ENCODE assay signal across 23 cellular contexts in genomic region chr7:128895320-128895719, GRCh38. TPM values are rescaled to one million over a fixed set of nuclear protein-coding genes. Genes with fewer than 3 reads are reported as not detected.
A peak's percentile ranks its signal among the peaks of the same experiment; 100 is the strongest.
DNase-seq lines count a peak whose midpoint lies in the region; ATAC-seq, FAIRE-seq and TF ChIP-seq lines count a peak whose summit lies in the region.
"Had no signal": no experiment of that assay in that cellular context is flagged by ENCODE, and none has a peak within 500 bp of the region (broad histone marks: within the 10 kb centered on the region; RNA-seq: fewer than 3 reads in every experiment).

No MANE protein-coding gene starts in this region.

- no peak for TF ChIP-seq EP300 in K562 (IDR thresholded peaks at IDR 0.05; ENCODE audit: low read length)

- intact Hi-C loops in left ventricle myocardium inferior (cut with micrococcal nuclease) (no loop called here), right cardiac atrium (cut with DNase I) (loop anchor here in 1 of 4 donors (10.0 kb wide), 1 partner anchor 199 kb away; no protein-coding TSS in a partner anchor), K562 (cut with micrococcal nuclease) (no loop called here), posterior vena cava (cut with DNase I) (no loop called here), mammary epithelial cell (cut with micrococcal nuclease) (no loop called here)

- H3K9ac ChIP-seq in K562 (ENCODE audit: insufficient read depth in 1 of 2, low read depth in 2 of 2, low read length in 2 of 2), result no peak overlapping the region
- no peak overlapping the region for H3K9ac ChIP-seq in mammary epithelial cell (ENCODE audit: insufficient read depth, low read length)
- H3K9ac ChIP-seq: GM23248 had no signal

- H3K27me3 ChIP-seq in left ventricle myocardium inferior (ENCODE audit: low read depth), result peaks cover 23% of the 10 kb centered on the region
- no peaks in the 10 kb centered on the region for H3K27me3 ChIP-seq in right cardiac atrium (ENCODE audit: control insufficient read depth, insufficient read depth)
- peaks cover 9 to 30% of the 10 kb centered on the region in 2 experiments; a peak in 4 of 5 replicates for H3K27me3 ChIP-seq in K562 (ENCODE audit: control insufficient read depth in 2 of 2, insufficient read depth in 2 of 2, low read length in 2 of 2)
- H3K27me3 ChIP-seq in mammary epithelial cell (ENCODE audit: insufficient read depth, low read length), result no peaks in the 10 kb centered on the region

- CTCF ChIA-PET in K562 (lab: Yijun Ruan, JAX; ENCODE audit: low intra/inter-chr PET ratio), result no interaction called here
- CTCF ChIA-PET in mammary epithelial cell (lab: Charles Lee; ENCODE audit: low non-redundant PET), result no interaction called here

- H3K36me3 ChIP-seq in left ventricle myocardium inferior (no peaks in the 10 kb centered on the region), K562 (ENCODE audit: control insufficient read depth, insufficient read depth, low read length) (no peaks in the 10 kb centered on the region), mammary epithelial cell (ENCODE audit: insufficient read depth, low read length) (no peaks in the 10 kb centered on the region)
- H3K36me3 ChIP-seq: BE2C had no signal

- peaks cover 11% of the 10 kb centered on the region for H3K9me3 ChIP-seq in left ventricle myocardium inferior (replicated peaks)
- H3K9me3 ChIP-seq in right cardiac atrium (ENCODE audit: control insufficient read depth, low read length), result no peaks in the 10 kb centered on the region
- H3K9me3 ChIP-seq in K562 (replicated peaks; ENCODE audit: control insufficient read depth, insufficient read depth, low read depth, low read length), result peaks cover 11% of the 10 kb centered on the region; the same call in 1 of the 2 replicates
- no peaks in the 10 kb centered on the region for H3K9me3 ChIP-seq in mammary epithelial cell (replicated peaks; ENCODE audit: insufficient read depth, low read length)
- H3K9me3 ChIP-seq: BE2C had no signal

- BruUV-seq in K562 (replicated peaks; lab: Mats Ljungman, UMichigan) (no TSS peak), mammary epithelial cell (replicated peaks; lab: Mats Ljungman, UMichigan) (no TSS peak)

- in situ Hi-C loops in K562 (cut with MboI), result no loop called here
- in situ Hi-C loops in mammary epithelial cell (cut with MboI; ENCODE audit: low sequenced_read_pairs in 2 of 2), result no loop called here

- H4K20me1 ChIP-seq in K562 (replicated peaks; ENCODE audit: control insufficient read depth, insufficient read depth, low read length) (no peaks in the 10 kb centered on the region; the same call in 1 of the 2 replicates), mammary epithelial cell (ENCODE audit: insufficient read depth, low read length) (no peaks in the 10 kb centered on the region)

- 75% methylated on average over 3 of the region's 3 CpGs for WGBS in right cardiac atrium
- 0% methylated on average over 3 of the region's 3 CpGs for WGBS in K562 (ENCODE audit: insufficient coverage, low coverage, missing lambda C conversion rate)
- WGBS in mammary epithelial cell (ENCODE audit: low coverage, missing lambda C conversion rate), result 94% methylated on average over 3 of the region's 3 CpGs

- peaks cover 8% of the 10 kb centered on the region for H3K4me1 ChIP-seq in left ventricle myocardium inferior
- H3K4me1 ChIP-seq in right cardiac atrium (ENCODE audit: control insufficient read depth, insufficient read depth, low read length), result no peaks in the 10 kb centered on the region
- peaks cover 0 to 33% of the 10 kb centered on the region in 2 experiments; a peak in 2 of 5 replicates for H3K4me1 ChIP-seq in K562 (replicated peaks in 1 of 2; ENCODE audit: control insufficient read depth in 2 of 2, insufficient read depth in 2 of 2, low read length in 2 of 2)
- H3K4me1 ChIP-seq in mammary epithelial cell (ENCODE audit: insufficient read depth, low read length), result peaks cover 50% of the 10 kb centered on the region
- H3K4me1 ChIP-seq: BE2C had no signal

- dilution Hi-C loops in mammary epithelial cell (cut with HindIII; ENCODE audit: low sequenced_read_pairs), result no loop called here

- no peak overlapping the region for H3K4me3 ChIP-seq in left ventricle myocardium inferior
- H3K4me3 ChIP-seq in right cardiac atrium (ENCODE audit: low read length), result no peak overlapping the region
- no peak overlapping the region for H3K4me3 ChIP-seq in K562
- H3K4me3 ChIP-seq in mammary epithelial cell (replicated peaks in 1 of 3; ENCODE audit: insufficient read depth in 1 of 3, low read depth in 2 of 3, low read length in 3 of 3), result no peak overlapping the region
- H3K4me3 ChIP-seq: GM12878, GM23248 had no signal

- no peak for TF ChIP-seq POLR2A in K562 (conservative IDR thresholded peaks at IDR 0.05)

- TF ChIP-seq RAD21 in K562 (CRISPR knock-in tag; conservative IDR thresholded peaks at IDR 0.05 in 1 of 2, IDR thresholded peaks at IDR 0.05 in 1 of 2), result no peak

- no peak overlapping the region for H3K27ac ChIP-seq in left ventricle myocardium inferior (replicated peaks)
- no peak overlapping the region for H3K27ac ChIP-seq in right cardiac atrium (ENCODE audit: low read length)
- H3K27ac ChIP-seq in K562 (ENCODE audit: extremely low read depth, low read depth, low read length), result no peak overlapping the region
- no peak overlapping the region for H3K27ac ChIP-seq in mammary epithelial cell (ENCODE audit: insufficient read depth, low read depth, low read length)
- H3K27ac ChIP-seq: GM23248 had no signal

- FAIRE-seq in K562 (lab: Jason Lieb, UNC), result no peak
- FAIRE-seq: A204.1, GM12878, GM19239 had no signal

- TF ChIP-seq CTCF in left ventricle myocardium inferior (IDR thresholded peaks at IDR 0.05; ENCODE audit: borderline replicate concordance), result no peak
- TF ChIP-seq CTCF in K562 (IDR thresholded peaks at IDR 0.05 in 2 of 3, conservative IDR thresholded peaks at IDR 0.05 in 1 of 3; ENCODE audit: insufficient read depth in 2 of 3, low read depth in 1 of 3, low read length in 3 of 3), result no peak
- TF ChIP-seq CTCF in mammary epithelial cell (conservative IDR thresholded peaks at IDR 0.05 in 1 of 2, IDR thresholded peaks at IDR 0.05 in 1 of 2; ENCODE audit: extremely low read depth in 1 of 2, insufficient read depth in 1 of 2, low read depth in 1 of 2, low read length in 2 of 2), result no peak

- H3K9me1 ChIP-seq in K562 (ENCODE audit: control insufficient read depth, insufficient read depth, low read length), result no peaks in the 10 kb centered on the region

- no peak for ATAC-seq in right cardiac atrium
- ATAC-seq in K562, result no peak
- ATAC-seq: GM12878 had no signal

- H3K4me2 ChIP-seq in K562 (ENCODE audit: insufficient read depth, low read length) (no peak overlapping the region), mammary epithelial cell (ENCODE audit: insufficient read depth, low read depth, low read length) (no peak overlapping the region)

- H2AFZ ChIP-seq in K562 (ENCODE audit: low read depth, low read length), result no peak overlapping the region
- H2AFZ ChIP-seq in mammary epithelial cell (ENCODE audit: low read depth, low read length), result no peak overlapping the region
- H2AFZ ChIP-seq: GM23248 had no signal

- POLR2A ChIA-PET in K562 (lab: Yijun Ruan, JAX), result interaction anchor here (1.2 kb wide), 1 partner anchor 27 kb away, joined by 3 read pairs; no protein-coding TSS in a partner anchor

- DNase-seq in left ventricle myocardium inferior (peak; percentile 3), right cardiac atrium (no peak), K562 (ENCODE audit: extremely low read depth in 1 of 4, low spot score in 3 of 4) (no peak), posterior vena cava (ENCODE audit: low spot score) (peak; percentile 5), mammary epithelial cell (no peak), HUDEP-2 (lab: John Stamatoyannopoulos, UW; ENCODE audit: unreplicated experiment in 76 of 76) (no peak)
- DNase-seq: ACHN; BE2C; C1 segment of cervical spinal cord; CD4-positive, CD25-positive, alpha-beta regulatory T cell; COR-L47; DMS 273 treated with DMSO at 0.1 percent for 48 hours; DMS53; DND-41; EL; GM23248; HCEC 1CT had no signal

- H3K79me2 ChIP-seq in K562 (ENCODE audit: control insufficient read depth, insufficient read depth, low read length), result no peaks in the 10 kb centered on the region
- no peaks in the 10 kb centered on the region for H3K79me2 ChIP-seq in mammary epithelial cell (ENCODE audit: insufficient read depth, low read length)

RNA-seq across cellular contexts. Expression of gene KCP, which starts 15.2 kb away (rescaled TPM):
- 0.19 TPM for total RNA-seq in left ventricle myocardium inferior
- under 1 TPM; 0.23 to 0.28 (median 0.24) TPM for total RNA-seq in right cardiac atrium
- polyA plus RNA-seq in right cardiac atrium, result 0.36 TPM
- 0.19 and 2.1 TPM in 2 replicates for total RNA-seq in K562 (2011; cell fraction: chromatin; rRNA removed; ENCODE audit: low replicate concordance)
- 0.79 and 1.3 TPM in 2 replicates for total RNA-seq in K562 (2011; cell fraction: nucleolus; rRNA removed)
- total RNA-seq in K562 (2011; cell fraction: nucleoplasm; rRNA removed), result 0.73 and 0.84 TPM in 2 replicates
- total RNA-seq in K562 (2014; rRNA removed), result 0.09 TPM in 1 of 2 replicates, not detected in the other
- not detected in 2 replicates for total RNA-seq in K562 (2014; rRNA removed; fragmentation: Illumina TruSeq; extraction: Trizol)
- 0.15 TPM in 1 of 2 replicates, not detected in the other for total RNA-seq in K562 (2015; rRNA removed; fragmentation: Illumina TruSeq; extraction: Trizol)
- total RNA-seq in K562 (2021), result 0.16 TPM in 1 of 2 replicates, not detected in the other
- polyA plus RNA-seq in K562 (2011; rRNA removed), result 0.07 and 0.09 TPM in 2 replicates
- polyA plus RNA-seq in K562 (2011; cell fraction: cytosol; rRNA removed), result 0.15 TPM in 1 of 2 replicates, not detected in the other
- 0.86 and 1.5 TPM in 2 replicates for polyA plus RNA-seq in K562 (2011; cell fraction: nucleus; rRNA removed)
- polyA plus RNA-seq in K562 (2012), result 0.34 and 3.9 TPM in 2 replicates
- polyA plus RNA-seq in K562 (2014; fragmentation: Illumina TruSeq; extraction: Trizol), result not detected in 2 replicates
- under 1 TPM; 0.06 to 0.17 TPM for polyA plus RNA-seq in K562 (2014; fragmentation: Nextera tagmentation; extraction: Ambion mirVana)
- 0.09 and 0.15 TPM in 2 replicates for polyA plus RNA-seq in K562 (2014; rRNA removed)
- polyA minus RNA-seq in K562 (2011; rRNA and poly(A)+ RNA removed), result 0.11 TPM in 1 of 2 replicates, not detected in the other
- not detected in 2 replicates for polyA minus RNA-seq in K562 (2011; cell fraction: cytosol; rRNA and poly(A)+ RNA removed)
- polyA minus RNA-seq in K562 (2011; cell fraction: nucleus; rRNA and poly(A)+ RNA removed), result 0.54 and 0.67 TPM in 2 replicates
- total RNA-seq in posterior vena cava, result 1 to 10 TPM in 1 of 2 donors, under 1 TPM in 1; 0.95 to 1.3 TPM
- under 1 TPM in 1 of 2 donors, not detected in 1; 0.50 TPM for total RNA-seq in mammary epithelial cell
- polyA plus RNA-seq in mammary epithelial cell, result 0.20 TPM
- polyA minus RNA-seq in mammary epithelial cell, result not detected
- total RNA-seq: GM23248, H4 had no signal
- polyA plus RNA-seq: CD8-positive, alpha-beta memory T cell had no signal

RNA-seq across cellular contexts. Expression of gene ATP6V1F, which starts 32.7 kb away (rescaled TPM):
- total RNA-seq in left ventricle myocardium inferior (101 TPM), right cardiac atrium (100 to 1,000 TPM; 127 to 139 (median 134) TPM), K562 (2014; rRNA removed) (265 and 341 TPM in 2 replicates), K562 (2014; rRNA removed; fragmentation: Illumina TruSeq; extraction: Trizol) (174 and 206 TPM in 2 replicates), K562 (2015; rRNA removed; fragmentation: Illumina TruSeq; extraction: Trizol) (332 and 336 TPM in 2 replicates), K562 (2021) (378 and 393 TPM in 2 replicates), posterior vena cava (100 to 1,000 TPM; 106 to 115 TPM), mammary epithelial cell (100 to 1,000 TPM in 1 of 2 donors, 10 to 100 TPM in 1; 83.7 to 171 TPM)
- polyA plus RNA-seq in right cardiac atrium (224 TPM), K562 (2011; rRNA removed) (507 and 542 TPM in 2 replicates), K562 (2014; fragmentation: Illumina TruSeq; extraction: Trizol) (604 and 714 TPM in 2 replicates), K562 (2014; fragmentation: Nextera tagmentation; extraction: Ambion mirVana) (1,000 to 10,000 TPM in 1 of 2 experiments, 100 to 1,000 TPM in 1; 733 to 1,123 TPM), K562 (2014; rRNA removed) (568 and 645 TPM in 2 replicates), mammary epithelial cell (304 TPM)
- total RNA-seq in K562 (2011; cell fraction: chromatin; rRNA removed; ENCODE audit: low replicate concordance), result 21.6 and 54.5 TPM in 2 replicates
- 72.7 and 74.7 TPM in 2 replicates for total RNA-seq in K562 (2011; cell fraction: nucleolus; rRNA removed)
- total RNA-seq in K562 (2011; cell fraction: nucleoplasm; rRNA removed), result 70.9 and 89.2 TPM in 2 replicates
- 869 and 1,641 TPM in 2 replicates for polyA plus RNA-seq in K562 (2011; cell fraction: cytosol; rRNA removed)
- 256 and 267 TPM in 2 replicates for polyA plus RNA-seq in K562 (2011; cell fraction: nucleus; rRNA removed)
- polyA plus RNA-seq in K562 (2012), result 454 and 820 TPM in 2 replicates
- 83.2 and 101 TPM in 2 replicates for polyA minus RNA-seq in K562 (2011; rRNA and poly(A)+ RNA removed)
- 93.9 and 97.2 TPM in 2 replicates for polyA minus RNA-seq in K562 (2011; cell fraction: cytosol; rRNA and poly(A)+ RNA removed)
- polyA minus RNA-seq in K562 (2011; cell fraction: nucleus; rRNA and poly(A)+ RNA removed), result 35.3 and 68.5 TPM in 2 replicates
- 81.7 TPM for polyA minus RNA-seq in mammary epithelial cell

RNA-seq across cellular contexts. Expression of gene IRF5, which starts 42.4 kb away (rescaled TPM):
- total RNA-seq in left ventricle myocardium inferior, result 2.2 TPM
- 1 to 10 TPM; 3.0 to 4.6 (median 4.2) TPM for total RNA-seq in right cardiac atrium
- 1.6 TPM for polyA plus RNA-seq in right cardiac atrium
- not detected in 2 replicates for total RNA-seq in K562 (2011; cell fraction: chromatin; rRNA removed; ENCODE audit: low replicate concordance)
- total RNA-seq in K562 (2011; cell fraction: nucleolus; rRNA removed), result not detected in 2 replicates
- not detected in 2 replicates for total RNA-seq in K562 (2011; cell fraction: nucleoplasm; rRNA removed)
- not detected in 2 replicates for total RNA-seq in K562 (2014; rRNA removed)
- not detected in 2 replicates for total RNA-seq in K562 (2014; rRNA removed; fragmentation: Illumina TruSeq; extraction: Trizol)
- not detected in 2 replicates for total RNA-seq in K562 (2015; rRNA removed; fragmentation: Illumina TruSeq; extraction: Trizol)
- 0.04 and 0.20 TPM in 2 replicates for total RNA-seq in K562 (2021)
- polyA plus RNA-seq in K562 (2011; rRNA removed), result not detected in 2 replicates
- polyA plus RNA-seq in K562 (2011; cell fraction: cytosol; rRNA removed), result not detected in 2 replicates
- 0.08 and 0.09 TPM in 2 replicates for polyA plus RNA-seq in K562 (2011; cell fraction: nucleus; rRNA removed)
- polyA plus RNA-seq in K562 (2012), result 0.10 TPM in 1 of 2 replicates, not detected in the other
- not detected in 2 replicates for polyA plus RNA-seq in K562 (2014; fragmentation: Illumina TruSeq; extraction: Trizol)
- not detected for polyA plus RNA-seq in K562 (2014; fragmentation: Nextera tagmentation; extraction: Ambion mirVana)
- not detected in 2 replicates for polyA plus RNA-seq in K562 (2014; rRNA removed)
- polyA minus RNA-seq in K562 (2011; rRNA and poly(A)+ RNA removed), result not detected in 2 replicates
- not detected in 2 replicates for polyA minus RNA-seq in K562 (2011; cell fraction: cytosol; rRNA and poly(A)+ RNA removed)
- not detected in 2 replicates for polyA minus RNA-seq in K562 (2011; cell fraction: nucleus; rRNA and poly(A)+ RNA removed)
- 10 to 100 TPM in 1 of 2 donors, 1 to 10 TPM in 1; 5.8 to 10.3 TPM for total RNA-seq in posterior vena cava
- total RNA-seq in mammary epithelial cell, result 10 to 100 TPM; 10.9 to 12.7 TPM
- polyA plus RNA-seq in mammary epithelial cell, result 2.8 TPM
- polyA minus RNA-seq in mammary epithelial cell, result 4.5 TPM
- total RNA-seq: G401 had no signal

Comparison
In these comparisons a context has a peak if more than half of its experiments do, and no peak if none do; other contexts are left out.
1. DNase-seq: peak in left ventricle myocardium inferior (single experiment) and posterior vena cava (single experiment); none in right cardiac atrium (0 of 3), K562 (0 of 4), mammary epithelial cell (single experiment) and HUDEP-2 (0 of 76).